In genomic region chr12:6769003-6769389, GRCh38 we compare ENCODE assay signal across 9 cellular contexts. TPM values are rescaled to one million over a fixed set of nuclear protein-coding genes. Genes with fewer than 3 reads are reported as not detected.
DNase-seq lines count a peak whose midpoint lies in the region; ATAC-seq and TF ChIP-seq lines count a peak whose summit lies in the region.
"Had no signal": no experiment of that assay in that cellular context is flagged by ENCODE, and none has a peak within 500 bp of the region (broad histone marks: within the 10 kb centered on the region; RNA-seq: fewer than 3 reads in every experiment).

No MANE protein-coding gene starts in this region.

- H3K27me3 Mint-ChIP-seq in activated T-helper 17 cell treated with anti-CD3 and anti-CD28 coated beads, Interleukin-2, amount 50 U/mL, for 72 hours: peaks cover 36% of the 10 kb centered on the region
- H3K27me3 Mint-ChIP-seq in type B pancreatic cell: peaks cover 46% of the 10 kb centered on the region

- peak overlapping the region; percentile 90; the same call in 1 of the 2 replicates for H3K9ac ChIP-seq in iPS-20b (ENCODE audit: low read depth, low read length)

- peak overlapping the region; percentile 89 for H3K4me3 Mint-ChIP-seq in activated T-helper 17 cell treated with anti-CD3 and anti-CD28 coated beads, Interleukin-2, amount 50 U/mL, for 72 hours
- H3K4me3 Mint-ChIP-seq in type B pancreatic cell: peak overlapping the region; percentile 97

- peaks cover 28% of the 10 kb centered on the region; the same call in 1 of the 2 replicates for H3K4me1 ChIP-seq in iPS-20b (ENCODE audit: insufficient read depth, low read length)

- H3K9me3 ChIP-seq in iPS-20b (ENCODE audit: insufficient read depth, low read depth, low read length): no peaks in the 10 kb centered on the region

- peak overlapping the region; percentile 98 for H3K4me3 ChIP-seq in iPS-20b (ENCODE audit: low read length)

- TF ChIP-seq CTCF in type B pancreatic cell (conservative IDR thresholded peaks at IDR 0.05): no peak

- H3K27ac ChIP-seq in iPS-20b (ENCODE audit: low read length): peak overlapping the region; percentile 81

- peaks cover 26% of the 10 kb centered on the region for H3K36me3 ChIP-seq in iPS-20b (ENCODE audit: insufficient read depth, low read depth, low read length)

- DNase-seq in Right ventricle myocardium superior (peak; percentile 75), cardiac septum (ENCODE audit: low spot score) (no peak), type B pancreatic cell (ENCODE audit: extremely low spot score, unreplicated experiment) (no peak), SHP77 (lab: John Stamatoyannopoulos, UW) (no peak), NCI-H1092 (lab: John Stamatoyannopoulos, UW) (no peak)

- intact Hi-C loops in Right ventricle myocardium superior (cut with DNase I): no loop called here
- intact Hi-C loops in cardiac septum (cut with DNase I): loop anchor here (5.0 kb wide), 1 partner anchor 58 kb away; the partner anchor contains the start of gene P3H3

- ATAC-seq in Right ventricle myocardium superior (ENCODE audit: poor library complexity): no peak
- no peak for ATAC-seq in activated T-helper 17 cell treated with anti-CD3 and anti-CD28 coated beads, Interleukin-2, amount 50 U/mL, for 72 hours (replicated peaks)
- no peak for ATAC-seq in HG03039 (IDR thresholded peaks at IDR 0.05; ENCODE audit: unreplicated experiment)
- ATAC-seq: naive thymus-derived CD8-positive, alpha-beta T cell had no signal

- H3K4me1 Mint-ChIP-seq in activated T-helper 17 cell treated with anti-CD3 and anti-CD28 coated beads, Interleukin-2, amount 50 U/mL, for 72 hours: peaks cover 50% of the 10 kb centered on the region
- H3K4me1 Mint-ChIP-seq in type B pancreatic cell (ENCODE audit: unreplicated experiment): peaks cover 44% of the 10 kb centered on the region

- H3K27ac Mint-ChIP-seq in activated T-helper 17 cell treated with anti-CD3 and anti-CD28 coated beads, Interleukin-2, amount 50 U/mL, for 72 hours: peak overlapping the region; percentile 52
- peak overlapping the region; percentile 96 for H3K27ac Mint-ChIP-seq in type B pancreatic cell

- no peaks in the 10 kb centered on the region for H3K9me3 Mint-ChIP-seq in activated T-helper 17 cell treated with anti-CD3 and anti-CD28 coated beads, Interleukin-2, amount 50 U/mL, for 72 hours
- no peaks in the 10 kb centered on the region for H3K9me3 Mint-ChIP-seq in type B pancreatic cell
- H3K9me3 Mint-ChIP-seq: naive thymus-derived CD8-positive, alpha-beta T cell had no signal

- peaks cover 29% of the 10 kb centered on the region for H3K27me3 ChIP-seq in iPS-20b (ENCODE audit: insufficient read depth, low read length)

- H3K36me3 Mint-ChIP-seq in activated T-helper 17 cell treated with anti-CD3 and anti-CD28 coated beads, Interleukin-2, amount 50 U/mL, for 72 hours (ENCODE audit: low read depth): peaks cover 64% of the 10 kb centered on the region
- H3K36me3 Mint-ChIP-seq in type B pancreatic cell: peaks cover 12% of the 10 kb centered on the region

RNA-seq across cellular contexts. Expression of gene PTMS, which starts 2.8 kb away (rescaled TPM):
- total RNA-seq in Right ventricle myocardium superior: 108 TPM
- 234 TPM for total RNA-seq in cardiac septum
- total RNA-seq in activated T-helper 17 cell treated with anti-CD3 and anti-CD28 coated beads, Interleukin-2, amount 50 U/mL, for 72 hours: 100 to 1,000 TPM in 1 of 2 donors, 10 to 100 TPM in 1; 71.3 to 161 TPM
- 191 and 395 TPM in 2 replicates for total RNA-seq in type B pancreatic cell (ENCODE audit: low replicate concordance)

RNA-seq across cellular contexts. Expression of gene LAG3, which starts 3.3 kb away (rescaled TPM):
- total RNA-seq in Right ventricle myocardium superior (0.22 TPM), cardiac septum (0.57 TPM), type B pancreatic cell (ENCODE audit: low replicate concordance) (0.52 and 2.6 TPM in 2 replicates)
- total RNA-seq in activated T-helper 17 cell treated with anti-CD3 and anti-CD28 coated beads, Interleukin-2, amount 50 U/mL, for 72 hours: 100 to 1,000 TPM in 1 of 2 donors, 10 to 100 TPM in 1; 45.6 to 206 TPM

RNA-seq across cellular contexts. Expression of gene MLF2, which starts 16.1 kb away (rescaled TPM):
- total RNA-seq in Right ventricle myocardium superior (153 TPM), cardiac septum (135 TPM), type B pancreatic cell (ENCODE audit: low replicate concordance) (187 and 371 TPM in 2 replicates)
- 100 to 1,000 TPM; 132 to 279 TPM for total RNA-seq in activated T-helper 17 cell treated with anti-CD3 and anti-CD28 coated beads, Interleukin-2, amount 50 U/mL, for 72 hours

RNA-seq across cellular contexts. Expression of gene CD4, which starts 20.3 kb away (rescaled TPM):
- total RNA-seq in Right ventricle myocardium superior (10.4 TPM), cardiac septum (3.8 TPM), type B pancreatic cell (ENCODE audit: low replicate concordance) (0.64 and 0.65 TPM in 2 replicates)
- 100 to 1,000 TPM; 224 to 261 TPM for total RNA-seq in activated T-helper 17 cell treated with anti-CD3 and anti-CD28 coated beads, Interleukin-2, amount 50 U/mL, for 72 hours

RNA-seq across cellular contexts. Expression of gene COPS7A, which starts 45.1 kb away (rescaled TPM):
- total RNA-seq in Right ventricle myocardium superior: 70.4 TPM
- 64.7 TPM for total RNA-seq in cardiac septum
- 10 to 100 TPM; 36.5 to 38.7 TPM for total RNA-seq in activated T-helper 17 cell treated with anti-CD3 and anti-CD28 coated beads, Interleukin-2, amount 50 U/mL, for 72 hours
- 35.4 and 94.5 TPM in 2 replicates for total RNA-seq in type B pancreatic cell (ENCODE audit: low replicate concordance)

Comparison
In these comparisons a context has a peak if more than half of its experiments do, and no peak if none do; other contexts are left out.
1. RNA of gene LAG3, which starts 3.3 kb away (total RNA-seq): 45.6 to 206 TPM in activated T-helper 17 cell treated with anti-CD3 and anti-CD28 coated beads, Interleukin-2, amount 50 U/mL, for 72 hours; 0.52 to 2.6 TPM in type B pancreatic cell, 0.57 TPM in cardiac septum (single experiment) and 0.22 TPM in Right ventricle myocardium superior (single experiment); every median in the first group is over 10 times any median in the second.